17 cellular contexts compared by ENCODE assay signal in the genomic region with DNA sequence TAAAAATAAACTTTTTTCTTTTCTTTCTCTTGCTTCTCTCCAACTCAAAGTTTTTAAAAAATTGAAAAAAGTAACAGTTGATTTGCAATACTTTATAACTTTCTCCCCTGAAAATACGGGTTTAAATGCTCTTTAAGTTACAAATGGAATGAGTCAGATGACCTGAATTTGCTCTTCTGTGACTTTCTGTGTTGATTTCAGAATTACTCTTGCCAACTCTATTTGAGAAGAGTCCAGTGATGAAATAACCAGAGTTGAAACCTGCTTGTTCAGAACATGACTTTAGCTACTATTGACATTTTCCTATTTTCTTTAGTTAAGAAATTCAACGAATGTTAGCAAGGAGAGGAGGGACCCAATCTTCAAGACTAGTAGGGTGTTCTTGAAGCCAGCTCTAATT.
A peak's percentile ranks its signal among the peaks of the same experiment; 100 is the strongest.
DNase-seq lines count a peak whose midpoint lies in the region; ATAC-seq and TF ChIP-seq lines count a peak whose summit lies in the region.
"Had no signal": no experiment of that assay in that cellular context is flagged by ENCODE, and none has a peak within 500 bp of the region (broad histone marks: within the 10 kb centered on the region; RNA-seq: fewer than 3 reads in every experiment).

No MANE protein-coding gene starts in this region.

- no peaks in the 10 kb centered on the region for H3K27me3 ChIP-seq in BE2C
- H3K27me3 ChIP-seq: MG63 had no signal

- H3K36me3 ChIP-seq in BE2C: no peaks in the 10 kb centered on the region
- H3K36me3 ChIP-seq: MG63 had no signal

- H3K4me3 ChIP-seq in foreskin fibroblast (ENCODE audit: low read depth in 1 of 2, low read length in 2 of 2): no peak overlapping the region
- H3K4me3 ChIP-seq in BE2C (ENCODE audit: low read depth, low read length): no peak overlapping the region
- H3K4me3 ChIP-seq: MG63 had no signal

- TF ChIP-seq CTCF in foreskin fibroblast (IDR thresholded peaks at IDR 0.05; ENCODE audit: low read depth, low read length) (no peak), BE2C (IDR thresholded peaks at IDR 0.05; ENCODE audit: low read depth, low read length) (no peak)

- H3K4me1 ChIP-seq in BE2C: no peaks in the 10 kb centered on the region

- no peaks in the 10 kb centered on the region for H3K9me3 ChIP-seq in BE2C
- H3K9me3 ChIP-seq: MG63 had no signal

- DNase-seq in GM04503 (ENCODE audit: low read depth): peak; percentile 12
- DNase-seq in brain pericyte (ENCODE audit: low read depth, low spot score): peak; percentile 44
- peak; percentile 13 to 60 for DNase-seq in foreskin fibroblast
- no peak for DNase-seq in foreskin melanocyte
- no peak for DNase-seq in BE2C
- DNase-seq: activated CD4-positive, alpha-beta T cell treated with anti-CD3 and anti-CD28 coated beads, Interleukin-2, amount 50 U/mL, for 1 hour; activated T-cell treated with anti-CD3 and anti-CD28 coated beads, Interleukin-2, amount 50 U/mL, for 24 hours; COR-L47; effector CD4-positive, alpha-beta T cell; GF-D8; MG63; NCI-H2081 treated with DMSO at 0.1 percent for 48 hours; SIG-M5; stimulated activated CD4-positive, alpha-beta T cell treated with anti-CD3 and anti-CD28 coated beads, Interleukin-15, amount 100 ng/mL, for 24 hours had no signal

- ATAC-seq in HG03565 (IDR thresholded peaks at IDR 0.05; ENCODE audit: unreplicated experiment): peak; percentile 72
- no peak for ATAC-seq in GM21717 (IDR thresholded peaks at IDR 0.05; ENCODE audit: unreplicated experiment)
- no peak for ATAC-seq in GM18511 (IDR thresholded peaks at IDR 0.05; ENCODE audit: unreplicated experiment)

Comparison
In these comparisons a context has a peak if more than half of its experiments do, and no peak if none do; other contexts are left out.
1. DNase-seq: peak in GM04503 (single experiment), brain pericyte (single experiment) and foreskin fibroblast (2 of 2); none in foreskin melanocyte (single experiment) and BE2C (single experiment).